In the genomic region with DNA sequence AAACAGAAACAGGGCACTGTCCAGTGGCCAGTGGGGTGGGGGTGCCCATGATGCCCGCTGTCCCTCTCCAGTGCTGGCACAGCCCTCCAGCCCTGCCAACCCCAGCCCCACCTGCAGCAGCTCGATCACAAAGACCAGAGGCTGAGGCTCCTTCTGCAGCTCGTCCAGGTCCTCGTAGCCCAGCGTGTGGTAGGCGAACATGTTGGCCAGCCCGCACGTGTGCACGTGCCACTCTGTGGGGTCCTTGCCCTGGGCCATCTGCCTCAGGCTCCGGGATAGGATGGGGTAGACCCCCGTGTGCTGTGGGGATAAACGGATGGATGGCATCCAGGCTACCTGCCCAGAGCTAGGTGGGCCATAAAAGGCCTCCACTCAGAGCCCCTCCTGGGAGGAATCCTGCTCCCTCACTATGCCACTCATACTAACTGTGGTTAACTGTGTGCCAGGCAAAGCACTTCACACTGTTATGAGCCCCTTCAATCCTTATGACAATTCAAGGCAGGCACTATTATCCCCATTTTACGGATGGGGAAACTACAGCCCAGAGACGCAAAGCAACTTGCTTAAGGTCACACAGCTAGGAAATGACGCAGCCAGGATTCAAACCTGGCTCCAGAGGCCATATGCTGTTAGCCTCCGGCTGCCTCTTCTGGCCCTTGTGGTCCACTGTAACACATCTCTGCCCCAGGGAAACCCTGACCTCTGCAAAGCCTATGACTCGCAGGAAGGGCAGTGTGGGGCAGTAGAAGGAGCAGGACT, we compare ENCODE assay signal across 19 cellular contexts. TPM values are rescaled to one million over a fixed set of nuclear protein-coding genes. Genes with fewer than 3 reads are reported as not detected.
DNase-seq lines count a peak whose midpoint lies in the region; ATAC-seq, FAIRE-seq and TF ChIP-seq lines count a peak whose summit lies in the region.
"Had no signal": no experiment of that assay in that cellular context is flagged by ENCODE, and none has a peak within 500 bp of the region (broad histone marks: within the 10 kb centered on the region; RNA-seq: fewer than 3 reads in every experiment).

No MANE protein-coding gene starts in this region.

- H2BK20ac ChIP-seq in IMR-90 (ENCODE audit: low read depth, low read length) = no peak overlapping the region

- TF ChIP-seq RAD21 in A549 (conservative IDR thresholded peaks at IDR 0.05 in 1 of 2, IDR thresholded peaks at IDR 0.05 in 1 of 2) = no peak
- TF ChIP-seq RAD21 in IMR-90 (IDR thresholded peaks at IDR 0.05; ENCODE audit: low read length) = no peak
- no peak for TF ChIP-seq RAD21 in K562 (CRISPR knock-in tag; conservative IDR thresholded peaks at IDR 0.05 in 1 of 2, IDR thresholded peaks at IDR 0.05 in 1 of 2)

- no peak overlapping the region for H3K9ac ChIP-seq in IMR-90 (ENCODE audit: low read depth, low read length)
- H3K9ac ChIP-seq in K562 (ENCODE audit: insufficient read depth in 1 of 2, low read depth in 2 of 2, low read length in 2 of 2) = no peak overlapping the region

- no peak overlapping the region for H2BK5ac ChIP-seq in IMR-90 (ENCODE audit: low read depth, low read length, poor library complexity, severe bottlenecking)

- H3K27ac Mint-ChIP-seq in T-helper 2 cell treated with Interferon-gamma antibody and Interleukin-4, amounts not matched to agents 5 μg/mL and 100 μg/mL, for 36 hours = no peak overlapping the region

- peak overlapping the region; percentile 40 for H3K4me3 Mint-ChIP-seq in T-helper 2 cell treated with Interferon-gamma antibody and Interleukin-4, amounts not matched to agents 5 μg/mL and 100 μg/mL, for 36 hours

- BruUV-seq in IMR-90 (replicated peaks; lab: Mats Ljungman, UMichigan) = no TSS peak
- no TSS peak for BruUV-seq in K562 (replicated peaks; lab: Mats Ljungman, UMichigan)

- peaks cover 61% of the 10 kb centered on the region for H3K27me3 Mint-ChIP-seq in T-helper 2 cell treated with Interferon-gamma antibody and Interleukin-4, amounts not matched to agents 5 μg/mL and 100 μg/mL, for 36 hours (ENCODE audit: low read depth)

- peaks cover 21% of the 10 kb centered on the region for H3K9me3 Mint-ChIP-seq in T-helper 2 cell treated with Interferon-gamma antibody and Interleukin-4, amounts not matched to agents 5 μg/mL and 100 μg/mL, for 36 hours

- dilution Hi-C loops in IMR-90 (cut with HindIII; ENCODE audit: low sequenced_read_pairs, unreplicated experiment) = no loop called here

- H3K36me3 ChIP-seq in IMR-90 (ENCODE audit: control insufficient read depth, insufficient read depth, low read length) (no peaks in the 10 kb centered on the region), K562 (ENCODE audit: control insufficient read depth, insufficient read depth, low read length) (no peaks in the 10 kb centered on the region)
- H3K36me3 ChIP-seq: Peyer's patch had no signal

- TF ChIP-seq POLR2A in A549 (IDR thresholded peaks at IDR 0.05; ENCODE audit: low read length) = no peak
- no peak for TF ChIP-seq POLR2A in IMR-90 (IDR thresholded peaks at IDR 0.05; ENCODE audit: low read depth, low read length)
- no peak for TF ChIP-seq POLR2A in K562 (conservative IDR thresholded peaks at IDR 0.05)

- H2BK120ac ChIP-seq in IMR-90 (ENCODE audit: low read depth, low read length) = no peak overlapping the region

- no peaks in the 10 kb centered on the region for H3K79me1 ChIP-seq in IMR-90 (ENCODE audit: low read depth in 1 of 2, low read length in 2 of 2)

- ATAC-seq in A549 = no peak
- ATAC-seq in IMR-90 (ENCODE audit: low read depth) = no peak
- no peak for ATAC-seq in K562
- no peak for ATAC-seq in GM18519 (IDR thresholded peaks at IDR 0.05; ENCODE audit: low FRiP score, unreplicated experiment)
- no peak for ATAC-seq in HG02885 (IDR thresholded peaks at IDR 0.05; ENCODE audit: poor library complexity, unreplicated experiment)

- H2BK15ac ChIP-seq in IMR-90 (ENCODE audit: low read depth, low read length) = no peak overlapping the region

- H3K4me3 ChIP-seq in A549 (no peak overlapping the region), IMR-90 (ENCODE audit: insufficient read depth, low read depth, low read length) (no peak overlapping the region), K562 (no peak overlapping the region)
- H3K4me3 ChIP-seq: Peyer's patch had no signal

- no peak overlapping the region for H3K4ac ChIP-seq in IMR-90 (ENCODE audit: low read depth, low read length)

- H4K20me1 ChIP-seq in IMR-90 (ENCODE audit: insufficient read depth, low read length) = no peaks in the 10 kb centered on the region
- H4K20me1 ChIP-seq in K562 (replicated peaks; ENCODE audit: control insufficient read depth, insufficient read depth, low read length) = no peaks in the 10 kb centered on the region

- no peak overlapping the region for H4K91ac ChIP-seq in IMR-90 (ENCODE audit: insufficient read depth, low read depth, low read length)

- no peak overlapping the region for H2AK5ac ChIP-seq in IMR-90 (ENCODE audit: low read depth, low read length)

- H3K4me2 ChIP-seq in A549 (no peak overlapping the region), IMR-90 (ENCODE audit: low read depth, low read length) (no peak overlapping the region), K562 (ENCODE audit: insufficient read depth, low read length) (no peak overlapping the region)

- no peak overlapping the region for H3K56ac ChIP-seq in IMR-90 (ENCODE audit: extremely low read depth, insufficient read depth, low read length)

- in situ Hi-C loops in IMR-90 (cut with MboI; ENCODE audit: low sequenced_read_pairs) = loop anchor here (25.0 kb wide), 1 partner anchor 1191 kb away; a partner anchor contains a TSS
- in situ Hi-C loops in K562 (cut with MboI) = loop anchor here (5.0 to 25.0 kb wide), 2 partner anchors 841 to 1191 kb away; a partner anchor contains a TSS

- no peak for TF ChIP-seq EP300 in A549 (IDR thresholded peaks at IDR 0.05)
- no peak for TF ChIP-seq EP300 in K562 (IDR thresholded peaks at IDR 0.05; ENCODE audit: low read length)

- H3K18ac ChIP-seq in IMR-90 (ENCODE audit: low read depth, low read length) = no peak overlapping the region

- TF ChIP-seq CTCF in A549 (IDR thresholded peaks at IDR 0.05) = no peak
- no peak for TF ChIP-seq CTCF in IMR-90 (conservative IDR thresholded peaks at IDR 0.05; ENCODE audit: low read depth, low read length)
- no peak for TF ChIP-seq CTCF in K562 (IDR thresholded peaks at IDR 0.05 in 2 of 3, conservative IDR thresholded peaks at IDR 0.05 in 1 of 3; ENCODE audit: insufficient read depth in 2 of 3, low read depth in 1 of 3, low read length in 3 of 3)

- H3K23ac ChIP-seq in IMR-90 (ENCODE audit: low read depth, low read length) = no peak overlapping the region

- H3K79me2 ChIP-seq in K562 (ENCODE audit: control insufficient read depth, insufficient read depth, low read length) = no peaks in the 10 kb centered on the region

- peaks cover 8% of the 10 kb centered on the region for H3K4me1 Mint-ChIP-seq in T-helper 2 cell treated with Interferon-gamma antibody and Interleukin-4, amounts not matched to agents 5 μg/mL and 100 μg/mL, for 36 hours (ENCODE audit: low read depth)

- H3K4me1 ChIP-seq in A549 (no peaks in the 10 kb centered on the region), IMR-90 (ENCODE audit: control insufficient read depth, insufficient read depth, low read length) (no peaks in the 10 kb centered on the region), K562 (replicated peaks in 1 of 2; ENCODE audit: control insufficient read depth in 2 of 2, insufficient read depth in 2 of 2, low read length in 2 of 2) (no peaks in the 10 kb centered on the region)

- H3K27ac ChIP-seq in A549 = no peak overlapping the region
- no peak overlapping the region for H3K27ac ChIP-seq in IMR-90 (ENCODE audit: insufficient read depth, low read length)
- H3K27ac ChIP-seq in K562 (ENCODE audit: extremely low read depth, low read depth, low read length) = no peak overlapping the region
- H3K27ac ChIP-seq: Peyer's patch had no signal

- H3K36me3 Mint-ChIP-seq in T-helper 2 cell treated with Interferon-gamma antibody and Interleukin-4, amounts not matched to agents 5 μg/mL and 100 μg/mL, for 36 hours (ENCODE audit: low read depth) = peaks cover 5% of the 10 kb centered on the region

- H2AFZ ChIP-seq in IMR-90 (replicated peaks; ENCODE audit: low read length, poor library complexity) (peak overlapping the region; percentile 70), K562 (ENCODE audit: low read depth, low read length) (no peak overlapping the region)

- H3K27me3 ChIP-seq in IMR-90 (ENCODE audit: control insufficient read depth, insufficient read depth, low read length) = peaks cover 5% of the 10 kb centered on the region
- peaks cover 0 to 28% of the 10 kb centered on the region in 2 experiments; a peak in 2 of 5 replicates for H3K27me3 ChIP-seq in K562 (ENCODE audit: control insufficient read depth in 2 of 2, insufficient read depth in 2 of 2, low read length in 2 of 2)
- H3K27me3 ChIP-seq: Peyer's patch had no signal

- no peak for DNase-seq in T-helper 2 cell treated with Interferon-gamma antibody and Interleukin-4, amounts not matched to agents 5 μg/mL and 100 μg/mL, for 36 hours (ENCODE audit: low spot score)
- DNase-seq in T-helper 2 cell (no peak), A549 (ENCODE audit: low read depth in 1 of 2, low spot score in 1 of 2) (no peak), IMR-90 (no peak), K562 (ENCODE audit: extremely low read depth in 1 of 4, low spot score in 3 of 4) (no peak), SIG-M5 (lab: John Stamatoyannopoulos, UW) (no peak)
- DNase-seq: 8988T, DMS 273 treated with DMSO at 0.1 percent for 48 hours, H7, NCI-H1436 treated with DMSO at 0.1 percent for 48 hours, NCI-H2029 treated with DMSO at 0.1 percent for 48 hours, NCI-H510A treated with DMSO at 0.1 percent for 48 hours, Peyer's patch, SHP77 had no signal

- intact Hi-C loops in IMR-90 (cut with micrococcal nuclease) (no loop called here), K562 (cut with micrococcal nuclease) (loop anchor here (10.0 kb wide), 1 partner anchor 834 kb away; no protein-coding TSS in a partner anchor)

- H3K9me1 ChIP-seq in IMR-90 (ENCODE audit: insufficient read depth, low read length) = no peaks in the 10 kb centered on the region
- H3K9me1 ChIP-seq in K562 (ENCODE audit: control insufficient read depth, insufficient read depth, low read length) = no peaks in the 10 kb centered on the region

- CTCF ChIA-PET in A549 (lab: Yijun Ruan, JAX) = interaction anchor here (0.6 to 21.4 kb wide), 8 partner anchors 7 to 1430 kb away, joined by 3 to 394 read pairs (median 3); a partner anchor contains a TSS
- CTCF ChIA-PET in IMR-90 (lab: Yijun Ruan, JAX) = interaction anchor here (0.7 kb wide), 1 partner anchor 695 kb away, joined by 3 read pairs; no protein-coding TSS in a partner anchor
- CTCF ChIA-PET in K562 (lab: Yijun Ruan, JAX; ENCODE audit: low intra/inter-chr PET ratio) = no interaction called here

- FAIRE-seq in A549 (lab: Jason Lieb, UNC) (no peak), K562 (lab: Jason Lieb, UNC) (no peak)
- FAIRE-seq: GM19239 had no signal

- WGBS in A549 (ENCODE audit: missing lambda C conversion rate) = 59% methylated on average over 17 of the region's 17 CpGs
- WGBS in IMR-90 (ENCODE audit: extremely low coverage in 2 of 2, insufficient read length in 1 of 2), 2 experiments = 86% methylated on average over 11 of the region's 17 CpGs; no CpG with 5 or more reads in 1 of the 2 experiments
- WGBS in K562 (ENCODE audit: insufficient coverage, low coverage, missing lambda C conversion rate) = 12% methylated on average over 16 of the region's 17 CpGs

- H3K14ac ChIP-seq in IMR-90 (replicated peaks; ENCODE audit: low read depth, low read length) = no peak overlapping the region

- POLR2A ChIA-PET in A549 (lab: Yijun Ruan, JAX) = no interaction called here
- POLR2A ChIA-PET in IMR-90 (lab: Charles Lee; ENCODE audit: unreplicated experiment) = no interaction called here
- POLR2A ChIA-PET in K562 (lab: Yijun Ruan, JAX) = no interaction called here

- H4K8ac ChIP-seq in IMR-90 (ENCODE audit: low read depth in 2 of 2, low read length in 2 of 2) = no peak overlapping the region

- peaks cover 15% of the 10 kb centered on the region; the same call in 2 of the 3 replicates for H3K9me3 ChIP-seq in A549
- H3K9me3 ChIP-seq in IMR-90 (ENCODE audit: control insufficient read depth, insufficient read depth, low read length) = peaks cover 3% of the 10 kb centered on the region
- no peaks in the 10 kb centered on the region for H3K9me3 ChIP-seq in K562 (replicated peaks; ENCODE audit: control insufficient read depth, insufficient read depth, low read depth, low read length)

- no peak overlapping the region for H4K5ac ChIP-seq in IMR-90 (ENCODE audit: low read depth, low read length)

- H2AK9ac ChIP-seq in IMR-90 (replicated peaks; ENCODE audit: low read depth, low read length, poor library complexity) = peak overlapping the region; percentile 52

RNA-seq across cellular contexts. Expression of a gene that starts 6.5 kb away (rescaled TPM):
- polyA plus RNA-seq in A549 (2011; rRNA removed) = not detected in 2 replicates
- not detected in 2 replicates for polyA plus RNA-seq in A549 (2012; cell fraction: cytosol; rRNA removed)
- 0.02 TPM in 1 of 2 replicates, not detected in the other for polyA plus RNA-seq in A549 (2012; cell fraction: nucleus; rRNA removed)
- not detected in 3 replicates for polyA plus RNA-seq in A549 (2017; fragmentation: RNase III; extraction: RNeasy Plus Mini Kit Qiagen cat#74134 plus additional on column Dnase treatment)
- not detected in 2 replicates for polyA minus RNA-seq in A549 (2011; rRNA and poly(A)+ RNA removed)
- total RNA-seq in IMR-90 (2012; rRNA removed) = not detected in 2 replicates
- polyA plus RNA-seq in IMR-90 (2012; rRNA removed) = not detected in 2 replicates
- 0.02 TPM in 1 of 2 replicates, not detected in the other for polyA plus RNA-seq in IMR-90 (2012; cell fraction: cytosol; rRNA removed)
- not detected in 2 replicates for polyA plus RNA-seq in IMR-90 (2012; cell fraction: nucleus; rRNA removed; ENCODE audit: low replicate concordance)
- total RNA-seq in K562 (2011; cell fraction: chromatin; rRNA removed; ENCODE audit: low replicate concordance) = not detected in 2 replicates
- total RNA-seq in K562 (2011; cell fraction: nucleolus; rRNA removed) = not detected in 2 replicates
- total RNA-seq in K562 (2011; cell fraction: nucleoplasm; rRNA removed) = not detected in 2 replicates
- total RNA-seq in K562 (2014; rRNA removed) = not detected in 2 replicates
- total RNA-seq in K562 (2014; rRNA removed; fragmentation: Illumina TruSeq; extraction: Trizol) = not detected in 2 replicates
- total RNA-seq in K562 (2015; rRNA removed; fragmentation: Illumina TruSeq; extraction: Trizol) = not detected in 2 replicates
- not detected in 2 replicates for total RNA-seq in K562 (2021)
- polyA plus RNA-seq in K562 (2011; rRNA removed) = not detected in 2 replicates
- polyA plus RNA-seq in K562 (2011; cell fraction: cytosol; rRNA removed) = not detected in 2 replicates
- not detected in 2 replicates for polyA plus RNA-seq in K562 (2011; cell fraction: nucleus; rRNA removed)
- polyA plus RNA-seq in K562 (2012) = not detected in 2 replicates
- polyA plus RNA-seq in K562 (2014; fragmentation: Illumina TruSeq; extraction: Trizol) = not detected in 2 replicates
- not detected for polyA plus RNA-seq in K562 (2014; fragmentation: Nextera tagmentation; extraction: Ambion mirVana)
- not detected in 2 replicates for polyA plus RNA-seq in K562 (2014; rRNA removed)
- not detected in 2 replicates for polyA minus RNA-seq in K562 (2011; rRNA and poly(A)+ RNA removed)
- polyA minus RNA-seq in K562 (2011; cell fraction: cytosol; rRNA and poly(A)+ RNA removed) = not detected in 2 replicates
- not detected in 2 replicates for polyA minus RNA-seq in K562 (2011; cell fraction: nucleus; rRNA and poly(A)+ RNA removed)
- total RNA-seq: HT1080, Peyer's patch had no signal
- polyA plus RNA-seq: CD14-positive monocyte had no signal

RNA-seq across cellular contexts. Expression of a gene that starts 15.9 kb away (rescaled TPM):
- polyA plus RNA-seq in A549 (2011; rRNA removed) (25.4 and 26.3 TPM in 2 replicates), A549 (2017; fragmentation: RNase III; extraction: RNeasy Plus Mini Kit Qiagen cat#74134 plus additional on column Dnase treatment) (26.8 to 28.9 TPM (median 27.0 TPM) in 3 replicates), IMR-90 (2012; rRNA removed) (25.9 and 36.8 TPM in 2 replicates), K562 (2011; rRNA removed) (5.9 and 10.2 TPM in 2 replicates), K562 (2014; fragmentation: Illumina TruSeq; extraction: Trizol) (9.4 and 13.5 TPM in 2 replicates), K562 (2014; fragmentation: Nextera tagmentation; extraction: Ambion mirVana) (1 to 10 TPM; 1.1 to 2.1 TPM), K562 (2014; rRNA removed) (15.4 and 16.7 TPM in 2 replicates)
- 54.7 and 67.3 TPM in 2 replicates for polyA plus RNA-seq in A549 (2012; cell fraction: cytosol; rRNA removed)
- 61.0 and 68.4 TPM in 2 replicates for polyA plus RNA-seq in A549 (2012; cell fraction: nucleus; rRNA removed)
- 12.5 and 16.1 TPM in 2 replicates for polyA minus RNA-seq in A549 (2011; rRNA and poly(A)+ RNA removed)
- total RNA-seq in IMR-90 (2012; rRNA removed) (19.4 and 21.5 TPM in 2 replicates), K562 (2014; rRNA removed) (11.5 and 12.9 TPM in 2 replicates), K562 (2014; rRNA removed; fragmentation: Illumina TruSeq; extraction: Trizol) (5.1 and 5.3 TPM in 2 replicates), K562 (2015; rRNA removed; fragmentation: Illumina TruSeq; extraction: Trizol) (5.1 and 7.2 TPM in 2 replicates), K562 (2021) (13.4 and 16.0 TPM in 2 replicates)
- polyA plus RNA-seq in IMR-90 (2012; cell fraction: cytosol; rRNA removed) = 15.5 and 16.4 TPM in 2 replicates
- 8.6 and 18.5 TPM in 2 replicates for polyA plus RNA-seq in IMR-90 (2012; cell fraction: nucleus; rRNA removed; ENCODE audit: low replicate concordance)
- total RNA-seq in K562 (2011; cell fraction: chromatin; rRNA removed; ENCODE audit: low replicate concordance) = 6.0 and 11.9 TPM in 2 replicates
- 11.2 and 12.5 TPM in 2 replicates for total RNA-seq in K562 (2011; cell fraction: nucleolus; rRNA removed)
- total RNA-seq in K562 (2011; cell fraction: nucleoplasm; rRNA removed) = 8.7 and 11.7 TPM in 2 replicates
- polyA plus RNA-seq in K562 (2011; cell fraction: cytosol; rRNA removed) = 5.3 and 15.1 TPM in 2 replicates
- polyA plus RNA-seq in K562 (2011; cell fraction: nucleus; rRNA removed) = 10.6 and 22.8 TPM in 2 replicates
- 10.5 and 14.1 TPM in 2 replicates for polyA plus RNA-seq in K562 (2012)
- 1.1 and 3.5 TPM in 2 replicates for polyA minus RNA-seq in K562 (2011; rRNA and poly(A)+ RNA removed)
- polyA minus RNA-seq in K562 (2011; cell fraction: cytosol; rRNA and poly(A)+ RNA removed) = 2.5 and 2.6 TPM in 2 replicates
- polyA minus RNA-seq in K562 (2011; cell fraction: nucleus; rRNA and poly(A)+ RNA removed) = 3.4 and 4.3 TPM in 2 replicates
- polyA plus RNA-seq: CD14-positive monocyte had no signal
